ENCODE assay signal across 13 cellular contexts in the genomic region with DNA sequence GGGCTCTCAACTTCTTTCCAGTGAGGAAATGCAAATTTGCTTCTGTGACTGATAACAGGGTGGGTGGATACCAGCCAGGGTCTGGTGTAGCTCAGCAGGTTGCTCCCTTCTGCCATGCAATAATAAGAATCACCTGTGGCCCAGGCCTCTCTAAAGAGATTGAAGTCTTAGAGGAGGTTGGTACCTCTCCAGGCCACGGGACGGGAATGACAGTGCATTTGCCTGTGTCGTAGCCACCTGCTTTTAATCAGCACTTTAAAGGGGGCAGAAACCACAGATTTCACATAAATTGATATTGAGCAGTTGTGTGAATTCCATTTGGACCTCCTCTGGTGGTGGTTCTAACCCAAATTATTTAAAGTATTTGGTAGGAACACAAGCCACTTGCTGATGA.
DNase-seq lines count a peak whose midpoint lies in the region; ATAC-seq and TF ChIP-seq lines count a peak whose summit lies in the region.
"Had no signal": no experiment of that assay in that cellular context is flagged by ENCODE, and none has a peak within 500 bp of the region (broad histone marks: within the 10 kb centered on the region; RNA-seq: fewer than 3 reads in every experiment).

No MANE protein-coding gene starts in this region.

- ATAC-seq in GM21786 (IDR thresholded peaks at IDR 0.05; ENCODE audit: unreplicated experiment) (no peak), HG02763 (IDR thresholded peaks at IDR 0.05; ENCODE audit: unreplicated experiment) (no peak)
- ATAC-seq: activated T-helper 17 cell treated with anti-CD3 and anti-CD28 coated beads, Interleukin-2, amount 50 U/mL, for 72 hours had no signal

- DNase-seq in DMS53 (lab: John Stamatoyannopoulos, UW): peak; percentile 16
- DNase-seq in DMS53 treated with DMSO at 0.1 percent for 48 hours (lab: John Stamatoyannopoulos, UW; ENCODE audit: unreplicated experiment): no peak
- DNase-seq in SW480 (ENCODE audit: low spot score): peak; percentile 44
- DNase-seq in fibroblast of the conjunctiva (ENCODE audit: low read depth): peak; percentile 17
- DNase-seq in tibial nerve (ENCODE audit: low spot score in 2 of 2): no peak
- no peak for DNase-seq in SIG-M5 treated with dmso at 0.1 percent for 504 hours (lab: John Stamatoyannopoulos, UW; ENCODE audit: unreplicated experiment)
- DNase-seq: NCI-H187; nephron progenitor cell; stimulated activated naive CD4-positive, alpha-beta T cell treated with Interleukin-2 at 50 U/mL for 16 hours had no signal

- H3K27me3 ChIP-seq in tibial nerve: no peaks in the 10 kb centered on the region

- no peak for TF ChIP-seq CTCF in tibial nerve (IDR thresholded peaks at IDR 0.05)

- H3K27ac ChIP-seq in tibial nerve: peak overlapping the region in 3 of 4 donors; percentile 14 to 61 (median 42)
- H3K27ac ChIP-seq: 22Rv1 had no signal

- H3K4me3 ChIP-seq in tibial nerve: no peak overlapping the region

- no peak for TF ChIP-seq EP300 in tibial nerve (IDR thresholded peaks at IDR 0.05)

- 74 to 82% methylated on average over 3 of the region's 3 CpGs for WGBS in tibial nerve, 2 donors

- no peak for TF ChIP-seq POLR2A in tibial nerve (IDR thresholded peaks at IDR 0.05)

- H3K36me3 ChIP-seq in tibial nerve: no peaks in the 10 kb centered on the region

- H3K4me1 ChIP-seq in tibial nerve: peaks cover 0 to 42% (median 14%) of the 10 kb centered on the region in 4 donors

- peaks cover 0 to 8% (median 0%) of the 10 kb centered on the region in 4 donors for H3K9me3 ChIP-seq in tibial nerve

Comparison
In these comparisons a context has a peak if more than half of its experiments do, and no peak if none do; other contexts are left out.
1. DNase-seq: peak in DMS53 (single experiment), SW480 (single experiment) and fibroblast of the conjunctiva (single experiment); none in DMS53 treated with DMSO at 0.1 percent for 48 hours (single experiment), tibial nerve (0 of 2) and SIG-M5 treated with dmso at 0.1 percent for 504 hours (single experiment).